1 cellular context compared by ENCODE assay signal in genomic region chr20:63782521-63782971, GRCh38.
TF ChIP-seq lines count a peak whose summit lies in the region.

No MANE protein-coding gene starts in this region.

TF ChIP-seq in HepG2, 621 proteins besides CTCF, POLR2A, EP300 and RAD21 (continues in another document):
- TF ChIP-seq FOSL1 (CRISPR knock-in tag; IDR thresholded peaks at IDR 0.05; ENCODE audit: borderline replicate concordance) (no peak), HCFC1 (IDR thresholded peaks at IDR 0.05; ENCODE audit: low read depth, low read length) (no peak), ATF6 (CRISPR knock-in tag; conservative IDR thresholded peaks at IDR 0.05) (no peak), E2F1 (CRISPR knock-in tag; IDR thresholded peaks at IDR 0.05) (no peak), ZNF431 (CRISPR knock-in tag; IDR thresholded peaks at IDR 0.05; ENCODE audit: borderline replicate concordance, low read depth) (no peak), ZMAT3 (CRISPR knock-in tag; conservative IDR thresholded peaks at IDR 0.05) (no peak), KDM1A (CRISPR knock-in tag; IDR thresholded peaks at IDR 0.05) (no peak), ISL2 (CRISPR knock-in tag; IDR thresholded peaks at IDR 0.05) (no peak), ZC3H4 (CRISPR knock-in tag; IDR thresholded peaks at IDR 0.05; ENCODE audit: borderline replicate concordance) (no peak), ZNF768 (CRISPR knock-in tag; IDR thresholded peaks at IDR 0.05) (no peak), ZBTB49 (CRISPR knock-in tag; IDR thresholded peaks at IDR 0.05; ENCODE audit: borderline replicate concordance) (no peak), FOXK2 (IDR thresholded peaks at IDR 0.05) (no peak), TSC22D2 (CRISPR knock-in tag; IDR thresholded peaks at IDR 0.05; ENCODE audit: borderline replicate concordance) (no peak), ZNF367 (CRISPR knock-in tag; IDR thresholded peaks at IDR 0.05; ENCODE audit: borderline replicate concordance) (no peak), THAP8 (CRISPR knock-in tag; IDR thresholded peaks at IDR 0.05; ENCODE audit: borderline replicate concordance) (no peak), ZNF557 (CRISPR knock-in tag; IDR thresholded peaks at IDR 0.05) (no peak), ZNF44 (CRISPR knock-in tag; IDR thresholded peaks at IDR 0.05) (no peak), ZNF503 (CRISPR knock-in tag; IDR thresholded peaks at IDR 0.05) (no peak), ZNF644 (CRISPR knock-in tag; IDR thresholded peaks at IDR 0.05; ENCODE audit: low read depth) (no peak), UBTF (CRISPR knock-in tag; IDR thresholded peaks at IDR 0.05) (no peak), ZNF577 (CRISPR knock-in tag; IDR thresholded peaks at IDR 0.05; ENCODE audit: borderline replicate concordance, low read depth) (no peak), POGZ (CRISPR knock-in tag; IDR thresholded peaks at IDR 0.05) (no peak), MAFF (IDR thresholded peaks at IDR 0.05; ENCODE audit: low read depth, low read length) (no peak), PAX8 (CRISPR knock-in tag; IDR thresholded peaks at IDR 0.05; ENCODE audit: borderline replicate concordance) (no peak), ZNF567 (CRISPR knock-in tag; IDR thresholded peaks at IDR 0.05; ENCODE audit: borderline replicate concordance) (no peak), ZNF17 (CRISPR knock-in tag; IDR thresholded peaks at IDR 0.05) (no peak), ZNF138 (CRISPR knock-in tag; IDR thresholded peaks at IDR 0.05; ENCODE audit: low read depth) (no peak), ZKSCAN1 (IDR thresholded peaks at IDR 0.05; ENCODE audit: low read length) (no peak), POGK (CRISPR knock-in tag; conservative IDR thresholded peaks at IDR 0.05) (no peak), ZNF232 (CRISPR knock-in tag; IDR thresholded peaks at IDR 0.05; ENCODE audit: borderline replicate concordance) (no peak), ZNF318 (CRISPR knock-in tag; IDR thresholded peaks at IDR 0.05) (0 out of 2 replicates have a peak, but pooled peaks have one; percentile 81), CSRNP2 (CRISPR knock-in tag; conservative IDR thresholded peaks at IDR 0.05; ENCODE audit: low read depth) (no peak), TBX2 (CRISPR knock-in tag; IDR thresholded peaks at IDR 0.05; ENCODE audit: borderline replicate concordance) (0 out of 2 replicates have a peak, but pooled peaks have one; percentile 4), ELF3 (CRISPR knock-in tag; IDR thresholded peaks at IDR 0.05) (no peak), ZNF264 (CRISPR knock-in tag; IDR thresholded peaks at IDR 0.05) (no peak), SATB2 (CRISPR knock-in tag; IDR thresholded peaks at IDR 0.05) (no peak), ZFP36 (IDR thresholded peaks at IDR 0.05; ENCODE audit: borderline replicate concordance, low read depth, low read length, partially characterized antibody) (no peak), ZKSCAN8 (CRISPR knock-in tag; IDR thresholded peaks at IDR 0.05; ENCODE audit: borderline replicate concordance) (no peak), SP2 (CRISPR knock-in tag; IDR thresholded peaks at IDR 0.05) (no peak)
